19 cellular contexts compared by ENCODE assay signal in genomic region chr10:100838986-100839385, GRCh38.
"Had no signal": no experiment of that assay in that cellular context is flagged by ENCODE, and none has a peak within 500 bp of the region (broad histone marks: within the 10 kb centered on the region; RNA-seq: fewer than 3 reads in every experiment).

No MANE protein-coding gene starts in this region.

- FAIRE-seq: endothelial cell of umbilical vein had no signal

- H3K4me3 Mint-ChIP-seq: T-cell, type B pancreatic cell had no signal

- H3K9me3 ChIP-seq: adrenal gland, colonic mucosa, neutrophil had no signal

- H3K36me3 Mint-ChIP-seq: T-cell, type B pancreatic cell had no signal

- H3K27me3 ChIP-seq: colonic mucosa had no signal

- H3K9me3 Mint-ChIP-seq: T-cell, type B pancreatic cell had no signal

- H3K27ac Mint-ChIP-seq: T-cell, type B pancreatic cell had no signal

- H3K27ac ChIP-seq: adrenal gland, colonic mucosa, foreskin keratinocyte, neutrophil, skin epidermis, VCaP had no signal

- H3K4me1 Mint-ChIP-seq: T-cell had no signal

- H3K4me3 ChIP-seq: adrenal gland, colonic mucosa, lung, skin epidermis had no signal

- H3K36me3 ChIP-seq: adrenal gland, colonic mucosa, neutrophil had no signal

- H3K4me1 ChIP-seq: adrenal gland, colonic mucosa, foreskin keratinocyte had no signal

- ATAC-seq: foreskin keratinocyte, left colon, T-cell had no signal

- DNase-seq: activated CD4-positive, alpha-beta T cell treated with anti-CD3 and anti-CD28 coated beads for 48 hours; activated naive CD4-positive, alpha-beta T cell; colonic mucosa; effector CD4-positive, alpha-beta T cell; foreskin keratinocyte; head of caudate nucleus; left colon; midbrain; posterior cingulate gyrus; substantia nigra; T-cell; T1000 had no signal
